15 cellular contexts compared by ENCODE assay signal in genomic region chr13:33218020-33218419, GRCh38.
DNase-seq lines count a peak whose midpoint lies in the region; ATAC-seq and TF ChIP-seq lines count a peak whose summit lies in the region.
"Had no signal": no experiment of that assay in that cellular context is flagged by ENCODE, and none has a peak within 500 bp of the region (broad histone marks: within the 10 kb centered on the region; RNA-seq: fewer than 3 reads in every experiment).

No MANE protein-coding gene starts in this region.

- no peaks in the 10 kb centered on the region for H3K27me3 ChIP-seq in esophagus muscularis mucosa
- H3K27me3 ChIP-seq: ascending aorta; BLaER1 treated with 17β-estradiol and CSF1 and Interleukin-3, amounts not matched to agents 10 nM and 100 nM had no signal

- no peak overlapping the region for H3K4me3 Mint-ChIP-seq in osteocyte (ENCODE audit: unreplicated experiment)
- H3K4me3 Mint-ChIP-seq in activated CD4-positive, alpha-beta T cell treated with anti-CD3 and anti-CD28 coated beads, Interleukin-2, amount 10 ng/mL, durations not matched to agents 7 days and 5 days = no peak overlapping the region
- H3K4me3 Mint-ChIP-seq: activated B cell treated with CpG ODN at 0.5 μM for 24 hours had no signal

- H3K4me1 ChIP-seq in esophagus muscularis mucosa = peaks cover 53 to 86% (median 68%) of the 10 kb centered on the region in 4 donors

- POLR2A ChIA-PET in RWPE1 (lab: Yijun Ruan, JAX; ENCODE audit: low non-redundant PET) = no interaction called here
- POLR2A ChIA-PET in activated CD4-positive, alpha-beta T cell treated with anti-CD3 and anti-CD28 coated beads, Interleukin-2, amount 10 ng/mL, durations not matched to agents 7 days and 5 days (lab: Charles Lee) = no interaction called here

- H3K4me3 ChIP-seq in esophagus muscularis mucosa = no peak overlapping the region
- H3K4me3 ChIP-seq: ascending aorta; BLaER1 treated with 17β-estradiol and CSF1 and Interleukin-3, amounts not matched to agents 10 nM and 100 nM had no signal

- H3K9me3 ChIP-seq in esophagus muscularis mucosa = no peaks in the 10 kb centered on the region
- H3K9me3 ChIP-seq: ascending aorta; BLaER1 treated with 17β-estradiol and CSF1 and Interleukin-3, amounts not matched to agents 10 nM and 100 nM had no signal

- peak; percentile 45 for DNase-seq in ELR (ENCODE audit: low read depth)
- peak; percentile 78 for DNase-seq in RWPE1 (ENCODE audit: low spot score)
- DNase-seq in esophagus muscularis mucosa (ENCODE audit: extremely low spot score) = peak; percentile 64
- DNase-seq in osteocyte (ENCODE audit: extremely low spot score, unreplicated experiment) = no peak
- DNase-seq in effector CD4-positive, alpha-beta T cell = no peak
- DNase-seq in activated CD4-positive, alpha-beta T cell treated with anti-CD3 and anti-CD28 coated beads, Interleukin-2, amount 10 ng/mL, durations not matched to agents 7 days and 5 days = no peak
- DNase-seq in activated CD4-positive, alpha-beta T cell treated with anti-CD3 and anti-CD28 coated beads, Interleukin-2, amount 50 U/mL, for 4 hours = no peak
- DNase-seq: activated B cell treated with CpG ODN at 0.5 μM for 24 hours, erythroblast, NCI-H1092 treated with DMSO at 0.1 percent for 48 hours, Right ventricle myocardium superior had no signal

- intact Hi-C loops in esophagus muscularis mucosa (cut with DNase I) = no loop called here

- peaks cover 56% of the 10 kb centered on the region for H3K4me1 Mint-ChIP-seq in osteocyte (ENCODE audit: unreplicated experiment)
- H3K4me1 Mint-ChIP-seq in activated CD4-positive, alpha-beta T cell treated with anti-CD3 and anti-CD28 coated beads, Interleukin-2, amount 10 ng/mL, durations not matched to agents 7 days and 5 days = no peaks in the 10 kb centered on the region
- H3K4me1 Mint-ChIP-seq: activated B cell treated with CpG ODN at 0.5 μM for 24 hours had no signal

- no peak for TF ChIP-seq CTCF in RWPE1 (conservative IDR thresholded peaks at IDR 0.05; ENCODE audit: low read depth)
- no peak for TF ChIP-seq CTCF in esophagus muscularis mucosa (IDR thresholded peaks at IDR 0.05)
- TF ChIP-seq CTCF in osteocyte (IDR thresholded peaks at IDR 0.05) = no peak

- H3K36me3 ChIP-seq in esophagus muscularis mucosa = no peaks in the 10 kb centered on the region
- H3K36me3 ChIP-seq: ascending aorta; BLaER1 treated with 17β-estradiol and CSF1 and Interleukin-3, amounts not matched to agents 10 nM and 100 nM had no signal

- CTCF ChIA-PET in RWPE1 (lab: Yijun Ruan, JAX) = interaction anchor here (0.6 to 1.0 kb wide), 3 partner anchors 10 to 867 kb away, joined by 4 to 6 read pairs (median 4); no protein-coding TSS in a partner anchor
- CTCF ChIA-PET in activated CD4-positive, alpha-beta T cell treated with anti-CD3 and anti-CD28 coated beads, Interleukin-2, amount 10 ng/mL, durations not matched to agents 7 days and 5 days (lab: Charles Lee) = interaction anchor here (1.1 to 1.3 kb wide), 2 partner anchors 9 to 10 kb away, joined by 5 to 6 read pairs; no protein-coding TSS in a partner anchor

- 73% methylated on average over 3 of the region's 4 CpGs for WGBS in esophagus muscularis mucosa

- no peaks in the 10 kb centered on the region for H3K27me3 Mint-ChIP-seq in osteocyte (ENCODE audit: unreplicated experiment)
- no peaks in the 10 kb centered on the region for H3K27me3 Mint-ChIP-seq in activated CD4-positive, alpha-beta T cell treated with anti-CD3 and anti-CD28 coated beads, Interleukin-2, amount 10 ng/mL, durations not matched to agents 7 days and 5 days
- H3K27me3 Mint-ChIP-seq: activated B cell treated with CpG ODN at 0.5 μM for 24 hours had no signal

- H3K27ac Mint-ChIP-seq in osteocyte (ENCODE audit: unreplicated experiment) = peak overlapping the region; percentile 69
- no peak overlapping the region for H3K27ac Mint-ChIP-seq in activated CD4-positive, alpha-beta T cell treated with anti-CD3 and anti-CD28 coated beads, Interleukin-2, amount 10 ng/mL, durations not matched to agents 7 days and 5 days
- H3K27ac Mint-ChIP-seq: activated B cell treated with CpG ODN at 0.5 μM for 24 hours had no signal

- H3K27ac ChIP-seq in RWPE1 = no peak overlapping the region
- H3K27ac ChIP-seq in esophagus muscularis mucosa (replicated peaks in 1 of 4) = no peak overlapping the region
- H3K27ac ChIP-seq: ascending aorta; BLaER1 treated with 17β-estradiol and CSF1 and Interleukin-3, amounts not matched to agents 10 nM and 100 nM; HL-60 had no signal

- no peak for ATAC-seq in GM18870 (IDR thresholded peaks at IDR 0.05; ENCODE audit: unreplicated experiment)

- no peak for TF ChIP-seq POLR2A in esophagus muscularis mucosa (IDR thresholded peaks at IDR 0.05; ENCODE audit: low read depth)

- H3K36me3 Mint-ChIP-seq in osteocyte (ENCODE audit: unreplicated experiment) = peaks cover 17% of the 10 kb centered on the region
- no peaks in the 10 kb centered on the region for H3K36me3 Mint-ChIP-seq in activated CD4-positive, alpha-beta T cell treated with anti-CD3 and anti-CD28 coated beads, Interleukin-2, amount 10 ng/mL, durations not matched to agents 7 days and 5 days (ENCODE audit: low read depth)

- TF ChIP-seq EP300 in esophagus muscularis mucosa (IDR thresholded peaks at IDR 0.05) = no peak

- no peaks in the 10 kb centered on the region for H3K9me3 Mint-ChIP-seq in osteocyte (ENCODE audit: unreplicated experiment)
- H3K9me3 Mint-ChIP-seq in activated CD4-positive, alpha-beta T cell treated with anti-CD3 and anti-CD28 coated beads, Interleukin-2, amount 10 ng/mL, durations not matched to agents 7 days and 5 days = no peaks in the 10 kb centered on the region
- H3K9me3 Mint-ChIP-seq: activated B cell treated with CpG ODN at 0.5 μM for 24 hours had no signal

Comparison
In these comparisons a context has a peak if more than half of its experiments do, and no peak if none do; other contexts are left out.
1. DNase-seq: peak in ELR (single experiment), RWPE1 (single experiment) and esophagus muscularis mucosa (single experiment); none in osteocyte (single experiment), effector CD4-positive, alpha-beta T cell (single experiment), activated CD4-positive, alpha-beta T cell treated with anti-CD3 and anti-CD28 coated beads, Interleukin-2, amount 10 ng/mL, durations not matched to agents 7 days and 5 days (single experiment) and activated CD4-positive, alpha-beta T cell treated with anti-CD3 and anti-CD28 coated beads, Interleukin-2, amount 50 U/mL, for 4 hours (0 of 2).